Comparison of ENCODE assay signal across 13 cellular contexts in the genomic region with DNA sequence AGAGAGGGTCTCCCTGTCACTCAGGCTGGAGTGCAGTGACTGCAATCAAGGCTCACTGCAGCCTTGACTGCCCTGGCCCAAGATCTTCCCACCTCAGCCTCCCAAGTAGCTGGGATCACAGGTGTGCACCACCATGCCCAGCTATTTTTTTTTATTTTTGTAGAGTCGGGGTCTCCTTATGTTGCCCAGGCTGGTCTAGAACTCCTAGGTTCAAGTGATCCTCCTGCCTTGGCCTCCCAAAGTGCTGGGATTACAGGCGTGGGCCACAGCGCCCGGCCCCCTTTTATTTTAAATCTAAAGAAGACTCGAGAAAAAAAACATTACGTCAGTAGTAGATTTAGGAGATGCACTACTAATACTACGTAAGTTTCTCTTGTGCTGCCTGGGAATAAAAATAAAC. TPM values are rescaled to one million over a fixed set of nuclear protein-coding genes. Genes with fewer than 3 reads are reported as not detected.
DNase-seq lines count a peak whose midpoint lies in the region; ATAC-seq and TF ChIP-seq lines count a peak whose summit lies in the region.
"Had no signal": no experiment of that assay in that cellular context is flagged by ENCODE, and none has a peak within 500 bp of the region (broad histone marks: within the 10 kb centered on the region; RNA-seq: fewer than 3 reads in every experiment).

No MANE protein-coding gene starts in this region.

- no peak overlapping the region for H3K4me3 ChIP-seq in stomach

- H3K27me3 Mint-ChIP-seq in activated CD8-positive, alpha-beta T cell treated with anti-CD3 and anti-CD28 coated beads for 36 hours = peaks cover 6% of the 10 kb centered on the region
- peaks cover 18% of the 10 kb centered on the region for H3K27me3 Mint-ChIP-seq in activated CD8-positive, alpha-beta T cell treated with anti-CD3 and anti-CD28 coated beads, Interleukin-2, amount 10 ng/mL, durations not matched to agents 7 days and 5 days (ENCODE audit: low read depth)
- H3K27me3 Mint-ChIP-seq in activated T-helper 2 cell treated with anti-CD3 and anti-CD28 coated beads, Interferon-gamma antibody, Interleukin-2, Interleukin-4, amounts not matched to agents 10 μg/mL and 5 μg/mL and 100 μg/mL, durations not matched to agents 14 hours and 24 hours and 36 hours (ENCODE audit: low read depth) = peaks cover 22% of the 10 kb centered on the region
- no peaks in the 10 kb centered on the region for H3K27me3 Mint-ChIP-seq in activated T-cell treated with anti-CD3 and anti-CD28 coated beads, Interleukin-2, amount 50 U/mL, for 24 hours

- CTCF ChIA-PET in activated CD8-positive, alpha-beta T cell treated with anti-CD3 and anti-CD28 coated beads for 36 hours (lab: Charles Lee) = interaction anchor here (1.1 to 5.8 kb wide), 2 partner anchors 9 to 152 kb away, joined by 3 to 55 read pairs; no protein-coding TSS in a partner anchor
- CTCF ChIA-PET in activated CD8-positive, alpha-beta T cell treated with anti-CD3 and anti-CD28 coated beads, Interleukin-2, amount 10 ng/mL, durations not matched to agents 7 days and 5 days (lab: Charles Lee) = interaction anchor here (13.6 kb wide), 1 partner anchor 166 kb away, joined by 216 read pairs; a partner anchor contains a TSS

- H3K4me3 Mint-ChIP-seq in activated CD8-positive, alpha-beta T cell treated with anti-CD3 and anti-CD28 coated beads for 36 hours = peak overlapping the region; percentile 74
- no peak overlapping the region for H3K4me3 Mint-ChIP-seq in activated CD8-positive, alpha-beta T cell treated with anti-CD3 and anti-CD28 coated beads, Interleukin-2, amount 10 ng/mL, durations not matched to agents 7 days and 5 days
- H3K4me3 Mint-ChIP-seq in activated T-helper 2 cell treated with anti-CD3 and anti-CD28 coated beads, Interferon-gamma antibody, Interleukin-2, Interleukin-4, amounts not matched to agents 10 μg/mL and 5 μg/mL and 100 μg/mL, durations not matched to agents 14 hours and 24 hours and 36 hours (ENCODE audit: low read depth) = no peak overlapping the region
- no peak overlapping the region for H3K4me3 Mint-ChIP-seq in activated T-cell treated with anti-CD3 and anti-CD28 coated beads, Interleukin-2, amount 50 U/mL, for 24 hours

- no peak for TF ChIP-seq POLR2A in stomach (IDR thresholded peaks at IDR 0.05)

- H3K36me3 Mint-ChIP-seq in activated CD8-positive, alpha-beta T cell treated with anti-CD3 and anti-CD28 coated beads for 36 hours (ENCODE audit: low read depth) = no peaks in the 10 kb centered on the region
- H3K36me3 Mint-ChIP-seq in activated CD8-positive, alpha-beta T cell treated with anti-CD3 and anti-CD28 coated beads, Interleukin-2, amount 10 ng/mL, durations not matched to agents 7 days and 5 days (ENCODE audit: low read depth) = no peaks in the 10 kb centered on the region
- no peaks in the 10 kb centered on the region for H3K36me3 Mint-ChIP-seq in activated T-helper 2 cell treated with anti-CD3 and anti-CD28 coated beads, Interferon-gamma antibody, Interleukin-2, Interleukin-4, amounts not matched to agents 10 μg/mL and 5 μg/mL and 100 μg/mL, durations not matched to agents 14 hours and 24 hours and 36 hours (ENCODE audit: low read depth)
- H3K36me3 Mint-ChIP-seq in activated T-cell treated with anti-CD3 and anti-CD28 coated beads, Interleukin-2, amount 50 U/mL, for 24 hours (ENCODE audit: low read depth) = no peaks in the 10 kb centered on the region

- no peak overlapping the region for H3K27ac Mint-ChIP-seq in activated CD8-positive, alpha-beta T cell treated with anti-CD3 and anti-CD28 coated beads for 36 hours
- H3K27ac Mint-ChIP-seq in activated CD8-positive, alpha-beta T cell treated with anti-CD3 and anti-CD28 coated beads, Interleukin-2, amount 10 ng/mL, durations not matched to agents 7 days and 5 days = no peak overlapping the region
- peak overlapping the region; percentile 17 for H3K27ac Mint-ChIP-seq in activated T-helper 2 cell treated with anti-CD3 and anti-CD28 coated beads, Interferon-gamma antibody, Interleukin-2, Interleukin-4, amounts not matched to agents 10 μg/mL and 5 μg/mL and 100 μg/mL, durations not matched to agents 14 hours and 24 hours and 36 hours
- no peak overlapping the region for H3K27ac Mint-ChIP-seq in activated T-cell treated with anti-CD3 and anti-CD28 coated beads, Interleukin-2, amount 50 U/mL, for 24 hours

- DNase-seq in activated CD8-positive, alpha-beta T cell treated with anti-CD3 and anti-CD28 coated beads for 36 hours = no peak
- DNase-seq in activated CD8-positive, alpha-beta T cell treated with anti-CD3 and anti-CD28 coated beads, Interleukin-2, amount 10 ng/mL, durations not matched to agents 7 days and 5 days = no peak
- DNase-seq in activated T-helper 2 cell treated with anti-CD3 and anti-CD28 coated beads, Interferon-gamma antibody, Interleukin-2, Interleukin-4, amounts not matched to agents 10 μg/mL and 5 μg/mL and 100 μg/mL, durations not matched to agents 14 hours and 24 hours and 36 hours (ENCODE audit: low spot score) = no peak
- DNase-seq in mesenteric fat pad (ENCODE audit: low spot score) (peak; percentile 14), stomach (no peak), NCI-H2029 treated with DMSO at 0.1 percent for 48 hours (lab: John Stamatoyannopoulos, UW) (no peak), cardiac septum (ENCODE audit: low spot score) (no peak)
- DNase-seq in activated T-cell treated with anti-CD3 and anti-CD28 coated beads, Interleukin-2, amount 50 U/mL, for 24 hours = no peak
- DNase-seq: activated CD8-positive, alpha-beta memory T cell treated with anti-CD3 and anti-CD28 coated beads, Interleukin-2, amount 50 U/mL, for 4 hours; foreskin melanocyte; H7 had no signal

- peaks cover 19 to 37% (median 28%) of the 10 kb centered on the region in 4 donors for H3K4me1 ChIP-seq in stomach

- peaks cover 22% of the 10 kb centered on the region for H3K4me1 Mint-ChIP-seq in activated CD8-positive, alpha-beta T cell treated with anti-CD3 and anti-CD28 coated beads for 36 hours (ENCODE audit: low read depth)
- peaks cover 24% of the 10 kb centered on the region for H3K4me1 Mint-ChIP-seq in activated CD8-positive, alpha-beta T cell treated with anti-CD3 and anti-CD28 coated beads, Interleukin-2, amount 10 ng/mL, durations not matched to agents 7 days and 5 days (ENCODE audit: low read depth)
- H3K4me1 Mint-ChIP-seq in activated T-helper 2 cell treated with anti-CD3 and anti-CD28 coated beads, Interferon-gamma antibody, Interleukin-2, Interleukin-4, amounts not matched to agents 10 μg/mL and 5 μg/mL and 100 μg/mL, durations not matched to agents 14 hours and 24 hours and 36 hours (ENCODE audit: low read depth) = peaks cover 27% of the 10 kb centered on the region
- peaks cover 24% of the 10 kb centered on the region for H3K4me1 Mint-ChIP-seq in activated T-cell treated with anti-CD3 and anti-CD28 coated beads, Interleukin-2, amount 50 U/mL, for 24 hours (ENCODE audit: low read depth)

- POLR2A ChIA-PET in activated CD8-positive, alpha-beta T cell treated with anti-CD3 and anti-CD28 coated beads for 36 hours (lab: Charles Lee) = interaction anchor here (1.0 kb wide), 2 partner anchors 9 to 34 kb away, joined by 3 to 4 read pairs; no protein-coding TSS in a partner anchor
- POLR2A ChIA-PET in activated CD8-positive, alpha-beta T cell treated with anti-CD3 and anti-CD28 coated beads, Interleukin-2, amount 10 ng/mL, durations not matched to agents 7 days and 5 days (lab: Charles Lee) = interaction anchor here (1.0 to 1.6 kb wide), 4 partner anchors 9 to 166 kb away, joined by 3 to 7 read pairs (median 4); a partner anchor contains a TSS

- intact Hi-C loops in activated CD8-positive, alpha-beta T cell treated with anti-CD3 and anti-CD28 coated beads for 36 hours (cut with micrococcal nuclease) = no loop called here
- intact Hi-C loops in activated T-helper 2 cell treated with anti-CD3 and anti-CD28 coated beads, Interferon-gamma antibody, Interleukin-2, Interleukin-4, amounts not matched to agents 10 μg/mL and 5 μg/mL and 100 μg/mL, durations not matched to agents 14 hours and 24 hours and 36 hours (cut with micrococcal nuclease) = no loop called here
- intact Hi-C loops in stomach (cut with DNase I; ENCODE audit: low total_unique reads) = no loop called here
- intact Hi-C loops in cardiac septum (cut with DNase I) = loop anchor here (5.0 kb wide), 1 partner anchor 56 kb away; no protein-coding TSS in a partner anchor

- H3K27ac ChIP-seq in stomach = peak overlapping the region in 3 of 5 donors; percentile 91 to 96 (median 95)

- ATAC-seq in activated CD8-positive, alpha-beta T cell treated with anti-CD3 and anti-CD28 coated beads for 36 hours = no peak
- ATAC-seq in activated CD8-positive, alpha-beta T cell treated with anti-CD3 and anti-CD28 coated beads, Interleukin-2, amount 10 ng/mL, durations not matched to agents 7 days and 5 days = no peak

- H3K36me3 ChIP-seq in stomach = no peaks in the 10 kb centered on the region
- H3K36me3 ChIP-seq: ascending aorta, right atrium auricular region had no signal

- WGBS in stomach, 5 donors = 93 to 98% (median 94%) methylated on average over 7 of the region's 7 CpGs

- H3K27me3 ChIP-seq in stomach = no peaks in the 10 kb centered on the region
- H3K27me3 ChIP-seq: ascending aorta, right atrium auricular region had no signal

- no peaks in the 10 kb centered on the region for H3K9me3 Mint-ChIP-seq in activated CD8-positive, alpha-beta T cell treated with anti-CD3 and anti-CD28 coated beads for 36 hours
- no peaks in the 10 kb centered on the region for H3K9me3 Mint-ChIP-seq in activated CD8-positive, alpha-beta T cell treated with anti-CD3 and anti-CD28 coated beads, Interleukin-2, amount 10 ng/mL, durations not matched to agents 7 days and 5 days (ENCODE audit: insufficient read depth)
- no peaks in the 10 kb centered on the region for H3K9me3 Mint-ChIP-seq in activated T-helper 2 cell treated with anti-CD3 and anti-CD28 coated beads, Interferon-gamma antibody, Interleukin-2, Interleukin-4, amounts not matched to agents 10 μg/mL and 5 μg/mL and 100 μg/mL, durations not matched to agents 14 hours and 24 hours and 36 hours
- no peaks in the 10 kb centered on the region for H3K9me3 Mint-ChIP-seq in activated T-cell treated with anti-CD3 and anti-CD28 coated beads, Interleukin-2, amount 50 U/mL, for 24 hours

- H3K9me3 ChIP-seq in stomach = no peaks in the 10 kb centered on the region
- H3K9me3 ChIP-seq: ascending aorta, right atrium auricular region had no signal

- no peak for TF ChIP-seq CTCF in activated CD8-positive, alpha-beta T cell treated with anti-CD3 and anti-CD28 coated beads for 36 hours (IDR thresholded peaks at IDR 0.05)
- TF ChIP-seq CTCF in stomach (IDR thresholded peaks at IDR 0.05) = no peak

- no peak for TF ChIP-seq EP300 in stomach (IDR thresholded peaks at IDR 0.05)

RNA-seq across cellular contexts. Expression of a gene that starts 14.3 kb away (rescaled TPM):
- total RNA-seq in activated CD8-positive, alpha-beta T cell treated with anti-CD3 and anti-CD28 coated beads for 36 hours = 10 to 100 TPM; 81.8 to 84.6 TPM
- total RNA-seq in activated CD8-positive, alpha-beta T cell treated with anti-CD3 and anti-CD28 coated beads, Interleukin-2, amount 10 ng/mL, durations not matched to agents 7 days and 5 days = 100 to 1,000 TPM; 201 to 219 TPM
- 24.7 and 27.8 TPM in 2 replicates for total RNA-seq in activated T-helper 2 cell treated with anti-CD3 and anti-CD28 coated beads, Interferon-gamma antibody, Interleukin-2, Interleukin-4, amounts not matched to agents 10 μg/mL and 5 μg/mL and 100 μg/mL, durations not matched to agents 14 hours and 24 hours and 36 hours
- 1,900 TPM for total RNA-seq in mesenteric fat pad
- 1,000 to 10,000 TPM in 1 of 5 donors, 100 to 1,000 TPM in 4; 134 to 1,274 (median 649) TPM for total RNA-seq in stomach
- 10 to 100 TPM; 62.2 to 82.0 (median 77.1) TPM for polyA plus RNA-seq in stomach
- total RNA-seq in cardiac septum = 25.8 TPM
